In the genomic region with DNA sequence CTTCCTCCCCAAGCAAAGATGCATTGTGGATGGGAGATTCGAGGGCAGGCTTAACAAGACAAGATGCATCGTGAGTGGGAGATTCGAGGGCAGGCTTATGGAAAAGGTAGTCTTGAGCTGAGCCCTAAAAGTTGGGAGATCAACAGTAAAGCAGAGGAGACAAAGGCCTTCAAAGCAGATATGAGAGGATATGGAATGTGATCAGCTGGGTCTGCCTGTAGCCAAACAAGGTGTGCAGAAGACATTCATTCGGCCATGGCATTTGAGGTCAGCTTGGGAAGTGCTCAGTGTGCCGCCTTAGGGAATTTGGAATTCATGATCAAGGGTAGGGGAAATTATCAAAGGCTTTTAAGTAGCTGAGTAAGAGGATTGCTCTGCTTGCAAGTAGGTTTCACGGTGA, we compare ENCODE assay signal across 10 cellular contexts. TPM values are rescaled to one million over a fixed set of nuclear protein-coding genes. Genes with fewer than 3 reads are reported as not detected.
"Had no signal": no experiment of that assay in that cellular context is flagged by ENCODE, and none has a peak within 500 bp of the region (broad histone marks: within the 10 kb centered on the region; RNA-seq: fewer than 3 reads in every experiment).

No MANE protein-coding gene starts in this region.

- H3K27ac ChIP-seq: GM23248 had no signal

- H3K36me3 ChIP-seq: HAP-1 had no signal

- H3K36me3 Mint-ChIP-seq: IgD-negative memory B cell had no signal

- H3K4me3 ChIP-seq: GM23248, HAP-1 had no signal

- ATAC-seq: HCT116, HepG2 had no signal

- H3K27ac Mint-ChIP-seq: HFFc6, IgD-negative memory B cell had no signal

- H3K9me3 ChIP-seq: HAP-1 had no signal

- H3K4me1 Mint-ChIP-seq: IgD-negative memory B cell had no signal

- H3K4me3 Mint-ChIP-seq: HFFc6, IgD-negative memory B cell had no signal

- DNase-seq: GM23248, GOT3, H7, HFFc6, KBM-7 had no signal

RNA-seq across cellular contexts. Expression of a gene that starts 39.5 kb away (rescaled TPM):
- total RNA-seq: GM23248, HepG2, HFFc6, HT1080 had no signal
